In genomic region chr3:12558706-12559105, GRCh38 we compare ENCODE assay signal across 1 cellular context.
TF ChIP-seq lines count a peak whose summit lies in the region.

No MANE protein-coding gene starts in this region.

TF ChIP-seq in HEK293, 187 proteins besides CTCF, POLR2A, EP300 and RAD21 (continued from another document):
- TF ChIP-seq INSM2 (tag by site-specific recombination; IDR thresholded peaks at IDR 0.05) (no peak), KLF8 (tag by site-specific recombination; IDR thresholded peaks at IDR 0.05) (no peak), SP7 (tag by site-specific recombination; IDR thresholded peaks at IDR 0.05) (no peak), ZNF341 (tag by site-specific recombination; IDR thresholded peaks at IDR 0.05; ENCODE audit: low read depth) (peak; percentile 61), ZNF223 (tag by site-specific recombination; IDR thresholded peaks at IDR 0.05) (no peak), ZNF776 (tag by site-specific recombination; IDR thresholded peaks at IDR 0.05; ENCODE audit: borderline replicate concordance) (no peak), FEZF1 (tag by site-specific recombination; IDR thresholded peaks at IDR 0.05) (peak; percentile 69), MZF1 (tag by site-specific recombination; IDR thresholded peaks at IDR 0.05; ENCODE audit: borderline replicate concordance) (peak; percentile 62; the same call in 1 of the 2 replicates)
